ENCODE assay signal across 1 cellular context in genomic region chr19:863305-863620, GRCh38.
TF ChIP-seq lines count a peak whose summit lies in the region.

No MANE protein-coding gene starts in this region.

TF ChIP-seq in HepG2, 621 proteins besides CTCF, POLR2A, EP300 and RAD21:
- TF ChIP-seq ZNF770 (CRISPR knock-in tag; IDR thresholded peaks at IDR 0.05) (peak; percentile 76), SAFB2 (CRISPR knock-in tag; IDR thresholded peaks at IDR 0.05; ENCODE audit: borderline replicate concordance, low read depth) (no peak)
